In the genomic region with DNA sequence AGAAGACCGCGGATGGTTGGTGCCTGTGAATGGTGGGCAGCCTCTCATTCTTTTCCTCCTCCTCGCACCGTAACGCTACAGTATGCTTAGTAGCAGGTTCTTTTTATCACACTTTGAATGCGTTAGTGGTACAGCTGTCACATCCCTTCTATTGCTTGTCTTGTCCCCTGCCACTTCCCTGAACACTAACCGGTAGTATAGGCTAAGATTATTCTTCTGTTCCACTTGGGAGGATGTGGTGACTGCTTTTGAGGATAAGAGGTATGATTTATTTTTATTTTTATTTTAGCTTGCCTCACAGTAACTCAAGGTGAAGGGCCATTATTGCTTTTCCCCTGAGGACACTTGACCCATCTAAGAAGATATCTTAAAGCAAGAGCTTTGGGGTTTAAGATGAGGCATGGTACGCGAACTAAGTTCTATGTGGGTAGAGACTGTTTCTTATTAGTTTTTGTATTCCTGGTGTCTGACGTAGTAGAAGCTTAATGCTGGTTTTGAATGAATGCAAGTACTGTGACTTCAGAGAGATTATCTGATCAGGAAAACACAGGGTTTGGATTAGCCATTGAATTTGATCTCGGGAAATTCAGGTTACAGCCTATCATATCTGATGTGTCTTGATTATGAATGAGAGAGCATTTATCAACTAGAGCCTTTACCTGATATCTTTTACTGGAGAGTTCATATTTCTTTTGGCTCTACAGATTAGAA, we compare ENCODE assay signal across 1 cellular context.
TF ChIP-seq lines count a peak whose summit lies in the region.

No MANE protein-coding gene starts in this region.

TF ChIP-seq in A549, 52 proteins besides CTCF, POLR2A, EP300 and RAD21 (continued from another document):
- TF ChIP-seq KDM1A (IDR thresholded peaks at IDR 0.05; ENCODE audit: low read depth) = no peak
- TF ChIP-seq, protein P1, sequence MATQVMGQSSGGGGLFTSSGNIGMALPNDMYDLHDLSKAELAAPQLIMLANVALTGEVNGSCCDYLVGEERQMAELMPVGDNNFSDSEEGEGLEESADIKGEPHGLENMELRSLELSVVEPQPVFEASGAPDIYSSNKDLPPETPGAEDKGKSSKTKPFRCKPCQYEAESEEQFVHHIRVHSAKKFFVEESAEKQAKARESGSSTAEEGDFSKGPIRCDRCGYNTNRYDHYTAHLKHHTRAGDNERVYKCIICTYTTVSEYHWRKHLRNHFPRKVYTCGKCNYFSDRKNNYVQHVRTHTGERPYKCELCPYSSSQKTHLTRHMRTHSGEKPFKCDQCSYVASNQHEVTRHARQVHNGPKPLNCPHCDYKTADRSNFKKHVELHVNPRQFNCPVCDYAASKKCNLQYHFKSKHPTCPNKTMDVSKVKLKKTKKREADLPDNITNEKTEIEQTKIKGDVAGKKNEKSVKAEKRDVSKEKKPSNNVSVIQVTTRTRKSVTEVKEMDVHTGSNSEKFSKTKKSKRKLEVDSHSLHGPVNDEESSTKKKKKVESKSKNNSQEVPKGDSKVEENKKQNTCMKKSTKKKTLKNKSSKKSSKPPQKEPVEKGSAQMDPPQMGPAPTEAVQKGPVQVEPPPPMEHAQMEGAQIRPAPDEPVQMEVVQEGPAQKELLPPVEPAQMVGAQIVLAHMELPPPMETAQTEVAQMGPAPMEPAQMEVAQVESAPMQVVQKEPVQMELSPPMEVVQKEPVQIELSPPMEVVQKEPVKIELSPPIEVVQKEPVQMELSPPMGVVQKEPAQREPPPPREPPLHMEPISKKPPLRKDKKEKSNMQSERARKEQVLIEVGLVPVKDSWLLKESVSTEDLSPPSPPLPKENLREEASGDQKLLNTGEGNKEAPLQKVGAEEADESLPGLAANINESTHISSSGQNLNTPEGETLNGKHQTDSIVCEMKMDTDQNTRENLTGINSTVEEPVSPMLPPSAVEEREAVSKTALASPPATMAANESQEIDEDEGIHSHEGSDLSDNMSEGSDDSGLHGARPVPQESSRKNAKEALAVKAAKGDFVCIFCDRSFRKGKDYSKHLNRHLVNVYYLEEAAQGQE (IDR thresholded peaks at IDR 0.05) = no peak
- no peak for TF ChIP-seq MAFK (IDR thresholded peaks at IDR 0.05; ENCODE audit: partially characterized antibody)
- no peak for TF ChIP-seq HOXB13 (CRISPR knock-in tag; IDR thresholded peaks at IDR 0.05; ENCODE audit: low read depth)
- no peak for TF ChIP-seq PBX3 (IDR thresholded peaks at IDR 0.05)
- no peak for TF ChIP-seq MAZ (IDR thresholded peaks at IDR 0.05; ENCODE audit: borderline replicate concordance, low read depth, low read length)
- TF ChIP-seq ZSCAN20 (CRISPR knock-in tag; IDR thresholded peaks at IDR 0.05) = no peak
- no peak for TF ChIP-seq CHD4 (IDR thresholded peaks at IDR 0.05; ENCODE audit: borderline replicate concordance)
- no peak for TF ChIP-seq JUNB (IDR thresholded peaks at IDR 0.05)
- TF ChIP-seq KDM5A (IDR thresholded peaks at IDR 0.05) = no peak
- TF ChIP-seq ZFP36 (IDR thresholded peaks at IDR 0.05; ENCODE audit: borderline replicate concordance, partially characterized antibody) = no peak
- TF ChIP-seq, protein P2, sequence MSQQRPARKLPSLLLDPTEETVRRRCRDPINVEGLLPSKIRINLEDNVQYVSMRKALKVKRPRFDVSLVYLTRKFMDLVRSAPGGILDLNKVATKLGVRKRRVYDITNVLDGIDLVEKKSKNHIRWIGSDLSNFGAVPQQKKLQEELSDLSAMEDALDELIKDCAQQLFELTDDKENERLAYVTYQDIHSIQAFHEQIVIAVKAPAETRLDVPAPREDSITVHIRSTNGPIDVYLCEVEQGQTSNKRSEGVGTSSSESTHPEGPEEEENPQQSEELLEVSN (IDR thresholded peaks at IDR 0.05; ENCODE audit: borderline replicate concordance, low read depth) = no peak
